In the genomic region with DNA sequence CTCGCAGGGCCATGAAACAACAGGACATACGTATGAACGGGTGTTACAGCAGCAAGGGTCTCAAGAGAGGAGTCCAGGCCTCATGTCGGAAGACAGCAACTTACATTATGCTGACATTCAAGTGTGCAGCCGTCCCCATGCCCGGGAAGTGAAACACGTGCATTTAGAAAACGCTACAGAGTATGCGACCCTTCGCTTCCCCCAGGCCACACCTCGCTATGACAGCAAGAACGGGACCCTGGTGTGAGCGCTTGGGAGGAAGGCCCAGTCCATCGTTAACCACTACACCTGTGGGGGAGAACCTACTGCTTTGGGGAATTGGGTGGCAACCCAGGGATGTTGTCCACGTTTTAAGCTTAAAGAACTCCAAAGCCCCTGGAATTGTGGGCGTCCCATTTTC, we compare ENCODE assay signal across 9 cellular contexts. TPM values are rescaled to one million over a fixed set of nuclear protein-coding genes. Genes with fewer than 3 reads are reported as not detected.
A peak's percentile ranks its signal among the peaks of the same experiment; 100 is the strongest.
DNase-seq lines count a peak whose midpoint lies in the region; ATAC-seq and TF ChIP-seq lines count a peak whose summit lies in the region.
"Had no signal": no experiment of that assay in that cellular context is flagged by ENCODE, and none has a peak within 500 bp of the region (broad histone marks: within the 10 kb centered on the region; RNA-seq: fewer than 3 reads in every experiment).

No MANE protein-coding gene starts in this region.

- no peaks in the 10 kb centered on the region for H3K9me3 ChIP-seq in ascending aorta
- H3K9me3 ChIP-seq in mesodermal cell (ENCODE audit: control insufficient read depth, low read length) = no peaks in the 10 kb centered on the region
- H3K9me3 ChIP-seq in tibial artery = no peaks in the 10 kb centered on the region

- H3K4me1 ChIP-seq in ascending aorta = peaks cover 14 to 45% of the 10 kb centered on the region in 2 donors
- H3K4me1 ChIP-seq in mesodermal cell (ENCODE audit: control insufficient read depth, insufficient read depth, low read length, poor library complexity, severe bottlenecking) = peaks cover 31% of the 10 kb centered on the region
- H3K4me1 ChIP-seq in tibial artery = peaks cover 0 to 55% (median 34%) of the 10 kb centered on the region in 4 donors

- no peaks in the 10 kb centered on the region for H3K27me3 Mint-ChIP-seq in activated naive CD4-positive, alpha-beta T cell treated with anti-CD3 and anti-CD28 coated beads for 36 hours (ENCODE audit: low read depth)

- WGBS in mesodermal cell (ENCODE audit: insufficient coverage in 2 of 2), 2 experiments = 98% methylated on average over 13 to 15 of the region's 16 CpGs

- peak overlapping the region in 1 of 2 donors; percentile 57 for H3K4me3 ChIP-seq in ascending aorta
- peak overlapping the region; percentile 37 for H3K4me3 ChIP-seq in mesodermal cell (ENCODE audit: extremely low read depth, insufficient read depth, low read length, poor library complexity, severe bottlenecking)
- no peak overlapping the region for H3K4me3 ChIP-seq in tibial artery

- intact Hi-C loops in activated naive CD4-positive, alpha-beta T cell treated with anti-CD3 and anti-CD28 coated beads for 36 hours (cut with micrococcal nuclease) = loop anchor here (1.0 to 2.0 kb wide), 7 partner anchors 19 to 1389 kb away; partner anchors contain the start of genes DLAT, PPP2R1B, PTS and SIK2
- intact Hi-C loops in ascending aorta (cut with DNase I) (loop anchor here (1.0 to 10.0 kb wide), 5 partner anchors 12 to 369 kb away; partner anchors contain the start of genes NKAPD1, PIH1D2, SDHD and TIMM8B), tibial artery (cut with DNase I; ENCODE audit: low total_unique reads) (loop anchor here (2.0 to 5.0 kb wide), 2 partner anchors 13 to 49 kb away; partner anchors contain the start of genes CFAP68, FDXACB1 and HSPB2)

- no peaks in the 10 kb centered on the region for H3K9me3 Mint-ChIP-seq in activated naive CD4-positive, alpha-beta T cell treated with anti-CD3 and anti-CD28 coated beads for 36 hours

- CTCF ChIA-PET in activated naive CD4-positive, alpha-beta T cell treated with anti-CD3 and anti-CD28 coated beads for 36 hours (lab: Charles Lee) = interaction anchor here (1.3 to 2.3 kb wide), 5 partner anchors 11 to 56 kb away, joined by 4 to 16 read pairs (median 7); partner anchors contain the start of gene DIXDC1

- H3K36me3 ChIP-seq in ascending aorta (no peaks in the 10 kb centered on the region), mesodermal cell (ENCODE audit: control insufficient read depth, insufficient read depth, low read length) (no peaks in the 10 kb centered on the region), tibial artery (no peaks in the 10 kb centered on the region)

- H3K27ac ChIP-seq in ascending aorta (peak overlapping the region; percentile 89 to 92), mesodermal cell (ENCODE audit: low read depth, low read length, severe bottlenecking) (peak overlapping the region; percentile 86), tibial artery (peak overlapping the region; percentile 80 to 89)

- ATAC-seq in GM21737 (IDR thresholded peaks at IDR 0.05; ENCODE audit: unreplicated experiment) = no peak

- no peaks in the 10 kb centered on the region for H3K36me3 Mint-ChIP-seq in activated naive CD4-positive, alpha-beta T cell treated with anti-CD3 and anti-CD28 coated beads for 36 hours (ENCODE audit: low read depth)

- peak overlapping the region; percentile 82 for H3K4me3 Mint-ChIP-seq in activated naive CD4-positive, alpha-beta T cell treated with anti-CD3 and anti-CD28 coated beads for 36 hours

- H3K4me1 Mint-ChIP-seq in activated naive CD4-positive, alpha-beta T cell treated with anti-CD3 and anti-CD28 coated beads for 36 hours (ENCODE audit: low read depth) = peaks cover 12% of the 10 kb centered on the region

- TF ChIP-seq CTCF in ascending aorta (IDR thresholded peaks at IDR 0.05) (no peak), tibial artery (IDR thresholded peaks at IDR 0.05) (no peak)

- DNase-seq in activated naive CD4-positive, alpha-beta T cell treated with anti-CD3 and anti-CD28 coated beads for 36 hours = no peak
- DNase-seq in activated naive CD4-positive, alpha-beta T cell treated with anti-CD3 and anti-CD28 coated beads, Interleukin-2, amount 50 U/mL, for 16 hours = no peak
- peak in 1 of 2 donors; percentile 63 for DNase-seq in ascending aorta (ENCODE audit: low spot score in 2 of 2)
- no peak for DNase-seq in tibial artery
- DNase-seq in anterior cingulate cortex (lab: John Stamatoyannopoulos, UW) = no peak
- no peak for DNase-seq in HT-29 (ENCODE audit: low spot score)

- H3K27ac Mint-ChIP-seq in activated naive CD4-positive, alpha-beta T cell treated with anti-CD3 and anti-CD28 coated beads for 36 hours = peak overlapping the region; percentile 88

- H3K27me3 ChIP-seq in ascending aorta (no peaks in the 10 kb centered on the region), tibial artery (no peaks in the 10 kb centered on the region)

RNA-seq across cellular contexts. Expression of gene C11orf52, which starts 7.2 kb away (rescaled TPM):
- not detected for total RNA-seq in activated naive CD4-positive, alpha-beta T cell treated with anti-CD3 and anti-CD28 coated beads for 36 hours
- not detected for total RNA-seq in ascending aorta
- polyA plus RNA-seq in mesodermal cell (2013, experiment 1 of 2) = 0.96 TPM
- 0.81 TPM for polyA plus RNA-seq in mesodermal cell (2013, experiment 2 of 2)
- total RNA-seq in HT-29 (2014; rRNA removed; shearing (Covaris generic)) = 4.3 and 6.3 TPM in 2 replicates
- total RNA-seq: RPMI7951 had no signal

RNA-seq across cellular contexts. Expression of gene DIXDC1, which starts 11.2 kb away (rescaled TPM):
- 1 to 10 TPM; 3.5 to 4.3 TPM for total RNA-seq in activated naive CD4-positive, alpha-beta T cell treated with anti-CD3 and anti-CD28 coated beads for 36 hours
- 48.9 TPM for total RNA-seq in ascending aorta
- 17.2 TPM for polyA plus RNA-seq in mesodermal cell (2013, experiment 1 of 2)
- polyA plus RNA-seq in mesodermal cell (2013, experiment 2 of 2) = 15.0 TPM
- total RNA-seq in HT-29 (2014; rRNA removed; shearing (Covaris generic)) = 2.0 and 2.6 TPM in 2 replicates

RNA-seq across cellular contexts. Expression of gene HSPB2, which starts 13.4 kb away (rescaled TPM):
- total RNA-seq in activated naive CD4-positive, alpha-beta T cell treated with anti-CD3 and anti-CD28 coated beads for 36 hours = not detected
- not detected for total RNA-seq in ascending aorta
- polyA plus RNA-seq in mesodermal cell (2013, experiment 1 of 2) = 2.0 TPM
- 1.7 TPM for polyA plus RNA-seq in mesodermal cell (2013, experiment 2 of 2)
- not detected in 2 replicates for total RNA-seq in HT-29 (2014; rRNA removed; shearing (Covaris generic))
- total RNA-seq: RPMI7951 had no signal

RNA-seq across cellular contexts. Expression of gene CRYAB, which starts 14.4 kb away (rescaled TPM):
- total RNA-seq in activated naive CD4-positive, alpha-beta T cell treated with anti-CD3 and anti-CD28 coated beads for 36 hours = not detected
- total RNA-seq in ascending aorta = 288 TPM
- polyA plus RNA-seq in mesodermal cell (2013, experiment 1 of 2) = 41.3 TPM
- polyA plus RNA-seq in mesodermal cell (2013, experiment 2 of 2) = 29.9 TPM
- total RNA-seq in HT-29 (2014; rRNA removed; shearing (Covaris generic)) = not detected in 2 replicates
- total RNA-seq: RPMI7951 had no signal

RNA-seq across cellular contexts. Expression of gene CFAP68, which starts 46.6 kb away (rescaled TPM):
- 10 to 100 TPM; 31.5 to 33.2 TPM for total RNA-seq in activated naive CD4-positive, alpha-beta T cell treated with anti-CD3 and anti-CD28 coated beads for 36 hours
- total RNA-seq in ascending aorta = not detected
- polyA plus RNA-seq in mesodermal cell (2013, experiment 1 of 2) = 20.3 TPM
- 25.5 TPM for polyA plus RNA-seq in mesodermal cell (2013, experiment 2 of 2)
- 8.8 and 11.9 TPM in 2 replicates for total RNA-seq in HT-29 (2014; rRNA removed; shearing (Covaris generic))
